In the genomic region with DNA sequence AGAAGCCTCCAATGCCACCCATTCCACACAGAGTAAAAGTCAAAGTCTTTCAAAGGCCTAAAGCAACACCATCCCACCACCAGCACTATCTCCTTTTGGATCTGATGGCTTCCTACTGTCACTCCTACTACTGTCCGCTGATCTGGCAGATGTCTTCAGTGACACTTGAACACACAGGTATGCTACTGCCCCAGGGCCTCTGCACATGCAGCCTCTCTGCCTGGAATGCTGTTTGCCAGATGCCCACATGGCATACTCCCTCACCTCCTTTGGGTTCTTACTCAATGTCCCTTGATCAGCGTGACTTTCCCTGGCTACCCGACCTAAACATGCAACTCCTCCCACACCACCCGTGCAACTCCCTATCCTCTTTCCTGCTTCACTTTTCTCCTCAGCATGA, we compare ENCODE assay signal across 25 cellular contexts.
"Had no signal": no experiment of that assay in that cellular context is flagged by ENCODE, and none has a peak within 500 bp of the region (broad histone marks: within the 10 kb centered on the region; RNA-seq: fewer than 3 reads in every experiment).

No MANE protein-coding gene starts in this region.

- H3K9me3 Mint-ChIP-seq: natural killer cell, neural crest cell had no signal

- DNase-seq: dermis blood vessel endothelial cell; effector memory CD4-positive, alpha-beta T cell; esophagus squamous epithelium; foreskin melanocyte; hypothalamus; immature natural killer cell; islet precursor cell; kidney glomerular epithelial cell; left colon; left ventricle myocardium superior; lower lobe of right lung; natural killer cell; pancreas; stimulated activated CD4-positive, alpha-beta T cell treated with anti-CD3 and anti-CD28 coated beads, Interleukin-12 subunit alpha, Interleukin-12 subunit beta, amount 100 ng/mL, for 4 hours; stimulated activated CD4-positive, alpha-beta T cell treated with anti-CD3 and anti-CD28 coated beads, Interleukin-1b, Interleukin-23, amount 100 ng/mL, for 48 hours; stimulated activated CD4-positive, alpha-beta T cell treated with anti-CD3 and anti-CD28 coated beads, Interleukin-4, amount 100 ng/mL, for 1 hour; stimulated activated CD8-positive, alpha-beta memory T cell treated with anti-CD3 and anti-CD28 coated beads, Interleukin-4, amount 100 ng/mL, for 48 hours; stimulated activated naive CD4-positive, alpha-beta T cell treated with Interleukin-2 at 50 U/mL for 16 hours; substantia nigra; testis; tibial artery; upper lobe of right lung; uterus had no signal

- H3K36me3 Mint-ChIP-seq: immature natural killer cell, natural killer cell had no signal

- H3K4me3 Mint-ChIP-seq: natural killer cell, neural crest cell had no signal

- ATAC-seq: left colon, left ventricle myocardium superior, lower lobe of right lung, pancreas, sciatic nerve, upper lobe of right lung had no signal
